In the genomic region with DNA sequence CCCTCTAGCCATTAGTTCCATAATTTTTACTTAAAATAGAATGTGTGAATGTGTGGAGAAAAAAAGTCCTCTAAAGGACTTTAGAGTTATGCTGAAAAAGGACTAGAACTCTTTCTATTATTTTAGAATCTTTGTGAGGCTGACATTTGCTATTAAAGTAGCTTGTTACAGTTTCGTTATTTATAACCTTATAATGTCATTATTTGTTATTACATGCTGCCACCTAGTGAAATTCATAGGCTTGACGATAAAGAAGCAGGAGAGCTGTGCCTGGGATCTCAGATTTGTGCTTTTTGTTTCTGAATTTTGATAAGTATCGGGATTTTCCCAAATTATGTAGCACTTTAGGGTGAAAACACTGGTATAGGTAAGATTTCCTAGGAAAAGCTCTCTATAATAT, we compare ENCODE assay signal across 8 cellular contexts. TPM values are rescaled to one million over a fixed set of nuclear protein-coding genes. Genes with fewer than 3 reads are reported as not detected.
DNase-seq lines count a peak whose midpoint lies in the region; TF ChIP-seq lines count a peak whose summit lies in the region.

No MANE protein-coding gene starts in this region.

- H3K36me3 ChIP-seq in vagina = no peaks in the 10 kb centered on the region

- H3K27me3 Mint-ChIP-seq in HFFc6 (ENCODE audit: insufficient read depth) = peaks cover 15% of the 10 kb centered on the region
- H3K27me3 Mint-ChIP-seq in MCF 10A (ENCODE audit: insufficient read depth, unreplicated experiment) = no peaks in the 10 kb centered on the region

- no peak overlapping the region for H3K4me3 Mint-ChIP-seq in HFFc6
- no peak overlapping the region for H3K4me3 Mint-ChIP-seq in MCF 10A (ENCODE audit: unreplicated experiment)

- H3K27ac Mint-ChIP-seq in HFFc6 (no peak overlapping the region), MCF 10A (ENCODE audit: low read depth, unreplicated experiment) (no peak overlapping the region)

- peak; percentile 9 to 35 for DNase-seq in NCI-H526 (lab: John Stamatoyannopoulos, UW)
- no peak for DNase-seq in NCI-H526 treated with DMSO at 0.1 percent for 48 hours (lab: John Stamatoyannopoulos, UW)
- DNase-seq in HFFc6 = peak; percentile 54
- peak; percentile 7 for DNase-seq in NCI-H2227 treated with DMSO at 0.1 percent for 48 hours (lab: John Stamatoyannopoulos, UW)
- DNase-seq in MCF 10A (ENCODE audit: unreplicated experiment) = peak; percentile 51
- peak; percentile 66 for DNase-seq in kidney tubule cell (ENCODE audit: low spot score)
- DNase-seq in vagina (ENCODE audit: extremely low spot score in 2 of 2) = no peak
- DNase-seq in OCI-M2 (lab: John Stamatoyannopoulos, UW; ENCODE audit: unreplicated experiment) = no peak

- no peak overlapping the region for H3K4me3 ChIP-seq in vagina

- no peaks in the 10 kb centered on the region for H3K36me3 Mint-ChIP-seq in HFFc6 (ENCODE audit: low read depth)
- peaks cover 4% of the 10 kb centered on the region for H3K36me3 Mint-ChIP-seq in MCF 10A (ENCODE audit: insufficient read depth, unreplicated experiment)

- H3K4me1 Mint-ChIP-seq in HFFc6 (ENCODE audit: low read depth) (peaks cover 9% of the 10 kb centered on the region), MCF 10A (ENCODE audit: insufficient read depth, unreplicated experiment) (no peaks in the 10 kb centered on the region)

- intact Hi-C loops in MCF 10A (cut with micrococcal nuclease) = loop anchor here (1.0 to 10.0 kb wide), 5 partner anchors 68 to 457 kb away; no protein-coding TSS in a partner anchor
- intact Hi-C loops in vagina (cut with DNase I) = loop anchor here (5.0 kb wide), 1 partner anchor 237 kb away; no protein-coding TSS in a partner anchor

- TF ChIP-seq CTCF in HFFc6 (IDR thresholded peaks at IDR 0.05) (peak; percentile 80), MCF 10A (IDR thresholded peaks at IDR 0.05; ENCODE audit: unreplicated experiment) (peak; percentile 37), vagina (IDR thresholded peaks at IDR 0.05) (peak in 2 of 3 experiments; percentile 30 to 47)

- POLR2A ChIA-PET in MCF 10A (lab: Yijun Ruan, JAX) = interaction anchor here (1.0 kb wide), 1 partner anchor 69 kb away, joined by 5 read pairs; no protein-coding TSS in a partner anchor

- no TSS peak for BruUV-seq in MCF 10A (replicated peaks; lab: Mats Ljungman, UMichigan)

- no peaks in the 10 kb centered on the region for H3K4me1 ChIP-seq in vagina

- H3K27me3 ChIP-seq in vagina = no peaks in the 10 kb centered on the region

- no peak for TF ChIP-seq POLR2A in vagina (IDR thresholded peaks at IDR 0.05)

- no peaks in the 10 kb centered on the region for H3K9me3 ChIP-seq in vagina

- no peak overlapping the region for H3K27ac ChIP-seq in vagina

- no peaks in the 10 kb centered on the region for H3K9me3 Mint-ChIP-seq in HFFc6
- no peaks in the 10 kb centered on the region for H3K9me3 Mint-ChIP-seq in MCF 10A (ENCODE audit: unreplicated experiment)

- CTCF ChIA-PET in MCF 10A (lab: Yijun Ruan, JAX) = interaction anchor here (0.8 to 4.7 kb wide), 22 partner anchors 9 to 302 kb away, joined by 3 to 27 read pairs (median 5); a partner anchor contains a TSS

RNA-seq across cellular contexts. Expression of a gene that starts 38.5 kb away (rescaled TPM):
- total RNA-seq in HFFc6 (2021; fragmentation: NEBNext Ultra II Directional; extraction: Animal tissue kit (Norgen Biotek cat#: 25700)) = 10 to 100 TPM; 11.8 to 17.9 (median 15.3) TPM
- total RNA-seq in MCF 10A (2022) = 22.0 and 27.8 TPM in 2 replicates
- total RNA-seq in vagina = 28.5 TPM

Comparison
In these comparisons a context has a peak if more than half of its experiments do, and no peak if none do; other contexts are left out.
1. DNase-seq: peak in NCI-H526 (2 of 2), HFFc6 (single experiment), NCI-H2227 treated with DMSO at 0.1 percent for 48 hours (single experiment), MCF 10A (single experiment) and kidney tubule cell (single experiment); none in NCI-H526 treated with DMSO at 0.1 percent for 48 hours (single experiment), vagina (0 of 2) and OCI-M2 (single experiment).
2. Peak in every context shown above with its lines, with median percentiles within 50 percentile points of each other: CTCF ChIP-seq.